8 cellular contexts compared by ENCODE assay signal in genomic region chr9:99266136-99267023, GRCh38. TPM values are rescaled to one million over a fixed set of nuclear protein-coding genes. Genes with fewer than 3 reads are reported as not detected.
DNase-seq lines count a peak whose midpoint lies in the region; FAIRE-seq and TF ChIP-seq lines count a peak whose summit lies in the region.

No MANE protein-coding gene starts in this region.

- H3K27me3 Mint-ChIP-seq in Caco-2 (ENCODE audit: insufficient read depth, unreplicated experiment) (peaks cover 12% of the 10 kb centered on the region), type B pancreatic cell (peaks cover 4% of the 10 kb centered on the region)

- no peaks in the 10 kb centered on the region for H3K36me3 ChIP-seq in Caco-2 (ENCODE audit: control insufficient read depth, insufficient read depth, low read length)
- no peaks in the 10 kb centered on the region for H3K36me3 ChIP-seq in osteoblast (ENCODE audit: insufficient read depth, low read length)

- H3K9me3 ChIP-seq in Caco-2: no peaks in the 10 kb centered on the region
- H3K9me3 ChIP-seq in osteoblast (ENCODE audit: low read depth, low read length): no peaks in the 10 kb centered on the region

- CTCF ChIA-PET in Caco-2 (lab: Charles Lee): no interaction called here

- H3K4me3 ChIP-seq in Caco-2 (ENCODE audit: low read depth, low read length) (no peak overlapping the region), osteoblast (ENCODE audit: insufficient read depth, low read length) (peak overlapping the region; percentile 21)

- H3K4me3 Mint-ChIP-seq in Caco-2 (ENCODE audit: unreplicated experiment) (no peak overlapping the region), type B pancreatic cell (peak overlapping the region; percentile 16)

- H3K9me3 Mint-ChIP-seq in Caco-2 (ENCODE audit: unreplicated experiment) (no peaks in the 10 kb centered on the region), type B pancreatic cell (no peaks in the 10 kb centered on the region)

- H3K27me3 ChIP-seq in Caco-2 (replicated peaks; ENCODE audit: control insufficient read depth, insufficient read depth, low read length) (no peaks in the 10 kb centered on the region), osteoblast (ENCODE audit: insufficient read depth, low read length) (no peaks in the 10 kb centered on the region)

- H3K79me2 ChIP-seq in osteoblast (ENCODE audit: insufficient read depth, low read length): no peaks in the 10 kb centered on the region

- TF ChIP-seq CTCF in Caco-2 (IDR thresholded peaks at IDR 0.05; ENCODE audit: insufficient read depth in 1 of 2, low read depth in 1 of 2, low read length in 1 of 2, severe bottlenecking in 1 of 2, unreplicated experiment in 1 of 2): peak; percentile 76 to 79
- TF ChIP-seq CTCF in GM20000 (IDR thresholded peaks at IDR 0.05; ENCODE audit: extremely low read depth, missing control alignments): peak; percentile 76
- TF ChIP-seq CTCF in osteoblast (IDR thresholded peaks at IDR 0.05; ENCODE audit: extremely low read depth, low read depth, low read length): peak; percentile 93
- TF ChIP-seq CTCF in type B pancreatic cell (conservative IDR thresholded peaks at IDR 0.05): peak; percentile 96

- H3K4me2 ChIP-seq in osteoblast (ENCODE audit: insufficient read depth, low read length): peak overlapping the region; percentile 68

- no TSS peak for BruUV-seq in Caco-2 (replicated peaks; lab: Mats Ljungman, UMichigan)

- H3K27ac ChIP-seq in osteoblast (ENCODE audit: low read depth, low read length): no peak overlapping the region

- H3K36me3 Mint-ChIP-seq in Caco-2 (ENCODE audit: insufficient read depth, unreplicated experiment): no peaks in the 10 kb centered on the region
- H3K36me3 Mint-ChIP-seq in type B pancreatic cell: no peaks in the 10 kb centered on the region

- POLR2A ChIA-PET in Caco-2 (lab: Charles Lee): no interaction called here

- DNase-seq in Caco-2: peak; percentile 69 to 74
- DNase-seq in GM20000 (ENCODE audit: low spot score): peak; percentile 56
- peak; percentile 43 for DNase-seq in HTR-8/SVneo (ENCODE audit: insufficient read length, low spot score)
- DNase-seq in RKO (ENCODE audit: low spot score): peak; percentile 68
- DNase-seq in activated effector memory CD4-positive, alpha-beta T cell treated with anti-CD3 and anti-CD28 coated beads, Interleukin-2, amount 50 U/mL, for 16 hours: peak; percentile 85
- DNase-seq in foreskin melanocyte: peak; percentile 45
- DNase-seq in osteoblast (ENCODE audit: insufficient read length, low spot score, missing footprints): no peak
- peak; percentile 77 for DNase-seq in type B pancreatic cell (ENCODE audit: extremely low spot score, unreplicated experiment)

- FAIRE-seq in HTR-8/SVneo (lab: Jason Lieb, UNC): no peak

- no peak overlapping the region for H2AFZ ChIP-seq in osteoblast (ENCODE audit: low read length)

- no peaks in the 10 kb centered on the region for H4K20me1 ChIP-seq in osteoblast (ENCODE audit: insufficient read depth, low read length)

- H3K4me1 ChIP-seq in Caco-2 (no peaks in the 10 kb centered on the region), osteoblast (ENCODE audit: insufficient read depth, low read length) (peaks cover 13% of the 10 kb centered on the region)

- H3K4me1 Mint-ChIP-seq in Caco-2 (ENCODE audit: low read depth, unreplicated experiment) (peaks cover 11% of the 10 kb centered on the region), type B pancreatic cell (ENCODE audit: unreplicated experiment) (peaks cover 4% of the 10 kb centered on the region)

- H3K27ac Mint-ChIP-seq in Caco-2 (ENCODE audit: unreplicated experiment) (no peak overlapping the region), type B pancreatic cell (no peak overlapping the region)

- intact Hi-C loops in Caco-2 (cut with micrococcal nuclease; ENCODE audit: unreplicated experiment): loop anchor here (1.0 to 10.0 kb wide), 2 partner anchors 168 to 762 kb away; no protein-coding TSS in a partner anchor

RNA-seq across cellular contexts. Expression of gene SEC61B, which starts 44.3 kb away (rescaled TPM):
- total RNA-seq in Caco-2 (2022) (167 and 170 TPM in 2 replicates), osteoblast (73.1 and 84.0 TPM in 2 replicates), type B pancreatic cell (ENCODE audit: low replicate concordance) (133 and 137 TPM in 2 replicates)

RNA-seq across cellular contexts. Expression of gene ALG2, which starts 44.6 kb away (rescaled TPM):
- total RNA-seq in Caco-2 (2022): 37.9 and 39.8 TPM in 2 replicates
- total RNA-seq in osteoblast: 45.1 and 51.8 TPM in 2 replicates
- 35.3 and 45.7 TPM in 2 replicates for total RNA-seq in type B pancreatic cell (ENCODE audit: low replicate concordance)
